24 cellular contexts compared by ENCODE assay signal in genomic region chr22:45515678-45516077, GRCh38.
DNase-seq lines count a peak whose midpoint lies in the region; ATAC-seq and TF ChIP-seq lines count a peak whose summit lies in the region.
"Had no signal": no experiment of that assay in that cellular context is flagged by ENCODE, and none has a peak within 500 bp of the region (broad histone marks: within the 10 kb centered on the region; RNA-seq: fewer than 3 reads in every experiment).

No MANE protein-coding gene starts in this region.

- H3K4me3 Mint-ChIP-seq in activated naive CD8-positive, alpha-beta T cell treated with anti-CD3 and anti-CD28 coated beads, Interleukin-2, amount 50 U/mL, for 24 hours: no peak overlapping the region
- H3K4me3 Mint-ChIP-seq: activated naive CD4-positive, alpha-beta T cell treated with anti-CD3 and anti-CD28 coated beads, Interleukin-2, amount 10 ng/mL, durations not matched to agents 7 days and 5 days; memory B cell had no signal

- in situ Hi-C loops in GM13977 (cut with MboI; ENCODE audit: low pct_unique_long_range_greater_than_20kb, low sequenced_read_pairs, unreplicated experiment): no loop called here
- in situ Hi-C loops in GM13976 (cut with MboI; ENCODE audit: low sequenced_read_pairs, unreplicated experiment): no loop called here

- no peak overlapping the region for H3K27ac ChIP-seq in HUES6 (ENCODE audit: low read depth, low read length)
- H3K27ac ChIP-seq in caudate nucleus (ENCODE audit: low read depth, low read length): peak overlapping the region; percentile 52
- peak overlapping the region; percentile 18 for H3K27ac ChIP-seq in stomach smooth muscle (ENCODE audit: low read length)

- ATAC-seq in activated naive CD8-positive, alpha-beta T cell treated with anti-CD3 and anti-CD28 coated beads, Interleukin-2, amount 50 U/mL, for 24 hours: no peak
- ATAC-seq: activated CD4-positive, CD25-positive, alpha-beta regulatory T cell treated with anti-CD3 and anti-CD28 coated beads, Interleukin-2, amount 50 U/mL, for 24 hours; PC-3 had no signal

- TF ChIP-seq CTCF in GM13977 (IDR thresholded peaks at IDR 0.05; ENCODE audit: extremely low read depth, insufficient read depth, missing control alignments) (no peak), GM13976 (IDR thresholded peaks at IDR 0.05; ENCODE audit: borderline replicate concordance, control extremely low read depth, extremely low read depth, insufficient read depth, missing control alignments) (no peak)

- H3K9me3 ChIP-seq in HUES6 (ENCODE audit: control insufficient read depth, insufficient read depth, low read depth, low read length): no peaks in the 10 kb centered on the region
- H3K9me3 ChIP-seq in stomach smooth muscle (ENCODE audit: control insufficient read depth in 2 of 2, low read length in 2 of 2): no peaks in the 10 kb centered on the region
- H3K9me3 ChIP-seq: SK-N-SH, tibial nerve had no signal

- H3K4me1 ChIP-seq in HUES6 (ENCODE audit: control insufficient read depth, insufficient read depth, low read length) (peaks cover 44% of the 10 kb centered on the region), stomach smooth muscle (ENCODE audit: control insufficient read depth, insufficient read depth, low read length) (peaks cover 29% of the 10 kb centered on the region)

- H3K4me1 Mint-ChIP-seq in activated naive CD8-positive, alpha-beta T cell treated with anti-CD3 and anti-CD28 coated beads, Interleukin-2, amount 50 U/mL, for 24 hours: no peaks in the 10 kb centered on the region
- H3K4me1 Mint-ChIP-seq: activated naive CD4-positive, alpha-beta T cell treated with anti-CD3 and anti-CD28 coated beads, Interleukin-2, amount 10 ng/mL, durations not matched to agents 7 days and 5 days; memory B cell had no signal

- H3K27me3 ChIP-seq in HUES6 (ENCODE audit: control insufficient read depth, insufficient read depth, low read length) (no peaks in the 10 kb centered on the region), stomach smooth muscle (ENCODE audit: control insufficient read depth in 1 of 2, insufficient read depth in 2 of 2, low read length in 2 of 2) (no peaks in the 10 kb centered on the region)
- H3K27me3 ChIP-seq: tibial nerve had no signal

- peak overlapping the region; percentile 21 for H3K9ac ChIP-seq in HUES6 (ENCODE audit: low read length)
- H3K9ac ChIP-seq in stomach smooth muscle (ENCODE audit: low read length in 2 of 2): no peak overlapping the region
- H3K9ac ChIP-seq: SK-N-SH had no signal

- H3K9me3 Mint-ChIP-seq in activated naive CD8-positive, alpha-beta T cell treated with anti-CD3 and anti-CD28 coated beads, Interleukin-2, amount 50 U/mL, for 24 hours: no peaks in the 10 kb centered on the region
- H3K9me3 Mint-ChIP-seq: activated naive CD4-positive, alpha-beta T cell treated with anti-CD3 and anti-CD28 coated beads, Interleukin-2, amount 10 ng/mL, durations not matched to agents 7 days and 5 days; memory B cell had no signal

- H3K36me3 ChIP-seq in HUES6 (ENCODE audit: control insufficient read depth, insufficient read depth, low read length): peaks cover 24% of the 10 kb centered on the region
- H3K36me3 ChIP-seq in stomach smooth muscle (ENCODE audit: control insufficient read depth in 2 of 2, insufficient read depth in 2 of 2, low read length in 2 of 2): peaks cover 0 to 2% of the 10 kb centered on the region in 2 donors

- no peak overlapping the region for H3K27ac Mint-ChIP-seq in activated naive CD8-positive, alpha-beta T cell treated with anti-CD3 and anti-CD28 coated beads, Interleukin-2, amount 50 U/mL, for 24 hours
- H3K27ac Mint-ChIP-seq: activated naive CD4-positive, alpha-beta T cell treated with anti-CD3 and anti-CD28 coated beads, Interleukin-2, amount 10 ng/mL, durations not matched to agents 7 days and 5 days; memory B cell had no signal

- H3K27me3 Mint-ChIP-seq in activated naive CD8-positive, alpha-beta T cell treated with anti-CD3 and anti-CD28 coated beads, Interleukin-2, amount 50 U/mL, for 24 hours: peaks cover 10% of the 10 kb centered on the region

- no peak overlapping the region for H3K4me3 ChIP-seq in HUES6 (ENCODE audit: low read depth, low read length)
- no peak overlapping the region for H3K4me3 ChIP-seq in stomach smooth muscle (ENCODE audit: low read length in 2 of 2)
- H3K4me3 ChIP-seq: tibial nerve had no signal

- H3K36me3 Mint-ChIP-seq in activated naive CD8-positive, alpha-beta T cell treated with anti-CD3 and anti-CD28 coated beads, Interleukin-2, amount 50 U/mL, for 24 hours (ENCODE audit: low read depth): no peaks in the 10 kb centered on the region
- H3K36me3 Mint-ChIP-seq: activated naive CD4-positive, alpha-beta T cell treated with anti-CD3 and anti-CD28 coated beads, Interleukin-2, amount 10 ng/mL, durations not matched to agents 7 days and 5 days; memory B cell had no signal

- DNase-seq in caudate nucleus (lab: John Stamatoyannopoulos, UW): peak in 9 of 61 donors; percentile 7 to 37 (median 27)
- DNase-seq in midbrain (lab: John Stamatoyannopoulos, UW): peak; percentile 16
- no peak for DNase-seq in OCI-M2 (lab: John Stamatoyannopoulos, UW; ENCODE audit: unreplicated experiment)
- no peak for DNase-seq in GM13977 (ENCODE audit: low spot score)
- DNase-seq in activated naive CD8-positive, alpha-beta T cell treated with anti-CD3 and anti-CD28 coated beads, Interleukin-2, amount 50 U/mL, for 24 hours: no peak
- DNase-seq in GM13976 (ENCODE audit: low spot score): no peak
- DNase-seq: activated naive CD4-positive, alpha-beta T cell treated with anti-CD3 and anti-CD28 coated beads, Interleukin-2, amount 10 ng/mL, durations not matched to agents 7 days and 5 days; activated T-cell treated with anti-CD3 and anti-CD28 coated beads, Interleukin-2, amount 50 U/mL, for 48 hours; AML-193; cortex of kidney; EL; foreskin fibroblast; islet precursor cell; NCI-H1105 treated with DMSO at 0.1 percent for 48 hours; NCI-H2171 treated with DMSO at 0.1 percent for 48 hours; NCI-H82; PC-3; T1000 had no signal
